ENCODE assay signal across 8 cellular contexts in genomic region chr1:198157847-198158765, GRCh38. TPM values are rescaled to one million over a fixed set of nuclear protein-coding genes. Genes with fewer than 3 reads are reported as not detected.
DNase-seq lines count a peak whose midpoint lies in the region; ATAC-seq, FAIRE-seq and TF ChIP-seq lines count a peak whose summit lies in the region.

No MANE protein-coding gene starts in this region.

- H3K27ac ChIP-seq in A549 (peak overlapping the region; percentile 94 to 97), OCI-LY3 (ENCODE audit: low read length) (peak overlapping the region; percentile 69), caudate nucleus (ENCODE audit: low read depth, low read length) (peak overlapping the region; percentile 96), lung (ENCODE audit: low read depth in 1 of 2, low read length in 1 of 2) (peak overlapping the region; percentile 98 to 100), transverse colon (peak overlapping the region; percentile 99 to 100 (median 100))

- H3K4me1 ChIP-seq in A549 (peaks cover 49% of the 10 kb centered on the region), OCI-LY3 (ENCODE audit: low read length) (peaks cover 29% of the 10 kb centered on the region), lung (ENCODE audit: control insufficient read depth in 2 of 2, insufficient read depth in 2 of 2, low read length in 2 of 2) (peaks cover 3 to 17% of the 10 kb centered on the region in 2 donors), transverse colon (peaks cover 18 to 49% (median 37%) of the 10 kb centered on the region in 4 donors)

- peak overlapping the region; percentile 83 for H3K9ac ChIP-seq in OCI-LY3 (ENCODE audit: low read length)

- CTCF ChIA-PET in A549 (lab: Yijun Ruan, JAX) = interaction anchor here (0.5 to 1.5 kb wide), 8 partner anchors 16 to 338 kb away, joined by 3 to 5 read pairs (median 3); no protein-coding TSS in a partner anchor

- FAIRE-seq in A549 (lab: Jason Lieb, UNC) = no peak

- H2AFZ ChIP-seq in OCI-LY3 (ENCODE audit: low read depth, low read length) = peak overlapping the region; percentile 80

- peaks cover 53% of the 10 kb centered on the region for H3K79me2 ChIP-seq in OCI-LY3 (ENCODE audit: low read length)

- TF ChIP-seq CTCF in A549 (IDR thresholded peaks at IDR 0.05) (no peak), GM06990 (IDR thresholded peaks at IDR 0.05; ENCODE audit: insufficient read depth, low read length, poor library complexity, severe bottlenecking) (no peak), OCI-LY3 (IDR thresholded peaks at IDR 0.05; ENCODE audit: low read depth, low read length) (no peak), lung (IDR thresholded peaks at IDR 0.05; ENCODE audit: control extremely low read depth, extremely low read depth) (no peak), transverse colon (IDR thresholded peaks at IDR 0.05) (no peak)

- H3K4me3 ChIP-seq in A549 = peak overlapping the region; percentile 96
- peak overlapping the region; percentile 88 for H3K4me3 ChIP-seq in GM06990 (replicated peaks; ENCODE audit: low read depth, low read length)
- H3K4me3 ChIP-seq in OCI-LY3 (ENCODE audit: low read length) = peak overlapping the region; percentile 86
- H3K4me3 ChIP-seq in lung = peak overlapping the region; percentile 94
- peak overlapping the region; percentile 82 to 100 (median 96) for H3K4me3 ChIP-seq in transverse colon

- TF ChIP-seq POLR2A in A549 (IDR thresholded peaks at IDR 0.05; ENCODE audit: low read length) (no peak), transverse colon (IDR thresholded peaks at IDR 0.05) (no peak)

- TF ChIP-seq RAD21 in A549 (conservative IDR thresholded peaks at IDR 0.05 in 1 of 2, IDR thresholded peaks at IDR 0.05 in 1 of 2) = no peak

- H3K36me3 ChIP-seq in GM06990 (ENCODE audit: control insufficient read depth, insufficient read depth, low read length) (no peaks in the 10 kb centered on the region), OCI-LY3 (replicated peaks; ENCODE audit: low read depth, low read length) (no peaks in the 10 kb centered on the region), lung (ENCODE audit: control insufficient read depth in 2 of 2, insufficient read depth in 2 of 2, low read length in 2 of 2) (no peaks in the 10 kb centered on the region), transverse colon (no peaks in the 10 kb centered on the region)

- H3K9me3 ChIP-seq in A549 = no peaks in the 10 kb centered on the region
- no peaks in the 10 kb centered on the region for H3K9me3 ChIP-seq in OCI-LY3 (ENCODE audit: insufficient read depth, low read length)
- no peaks in the 10 kb centered on the region for H3K9me3 ChIP-seq in lung (ENCODE audit: control insufficient read depth in 2 of 2, insufficient read depth in 1 of 2, low read length in 1 of 2)
- H3K9me3 ChIP-seq in transverse colon = no peaks in the 10 kb centered on the region

- ATAC-seq in A549 (peak; percentile 10; a peak in 4 of 6 replicates), lung (ENCODE audit: insufficient read depth, low FRiP score) (no peak), GM18873 (IDR thresholded peaks at IDR 0.05; ENCODE audit: low FRiP score, unreplicated experiment) (no peak)

- TF ChIP-seq EP300 in A549 (IDR thresholded peaks at IDR 0.05) (no peak), transverse colon (IDR thresholded peaks at IDR 0.05; ENCODE audit: low read depth) (no peak)

- no peaks in the 10 kb centered on the region for H3K27me3 ChIP-seq in GM06990 (replicated peaks; ENCODE audit: control insufficient read depth, insufficient read depth, low read length)
- no peaks in the 10 kb centered on the region for H3K27me3 ChIP-seq in OCI-LY3 (ENCODE audit: low read depth, low read length)
- H3K27me3 ChIP-seq in lung (ENCODE audit: control insufficient read depth, insufficient read depth) = no peaks in the 10 kb centered on the region
- no peaks in the 10 kb centered on the region for H3K27me3 ChIP-seq in transverse colon

- H4K20me1 ChIP-seq in OCI-LY3 (ENCODE audit: insufficient read depth, low read length) = peaks cover 3% of the 10 kb centered on the region; the same call in 1 of the 2 replicates

- DNase-seq in A549 (ENCODE audit: low read depth in 1 of 2, low spot score in 1 of 2) = peak in 1 of 2 experiments; percentile 12
- DNase-seq in GM06990 (ENCODE audit: extremely low read depth, insufficient read length) = no peak
- peak in 6 of 61 donors; percentile 2 to 48 (median 20) for DNase-seq in caudate nucleus (lab: John Stamatoyannopoulos, UW)
- DNase-seq in lung (ENCODE audit: low spot score) = no peak
- peak; percentile 14 for DNase-seq in transverse colon
- no peak for DNase-seq in COR-L47 (lab: John Stamatoyannopoulos, UW)

- in situ Hi-C loops in transverse colon (cut with MboI; ENCODE audit: low pct_ligation_motif_present in 1 of 4, low pct_unique_long_range_greater_than_20kb in 1 of 4, low sequenced_read_pairs in 3 of 4) = loop anchor here in 1 of 4 donors (25.0 kb wide), 1 partner anchor 529 kb away; no protein-coding TSS in a partner anchor

- intact Hi-C loops in transverse colon (cut with DNase I; ENCODE audit: low total_unique reads) = no loop called here

- H3K4me2 ChIP-seq in A549 (peak overlapping the region; percentile 99), OCI-LY3 (ENCODE audit: low read length) (peak overlapping the region; percentile 92)

- 12% methylated on average over 17 of the region's 17 CpGs for WGBS in A549 (ENCODE audit: missing lambda C conversion rate)
- 5% methylated on average over 17 of the region's 17 CpGs for WGBS in lung, 2 donors
- WGBS in transverse colon (ENCODE audit: low coverage in 1 of 2), 2 donors = 1 to 8% methylated on average over 12 to 17 of the region's 17 CpGs

- POLR2A ChIA-PET in A549 (lab: Yijun Ruan, JAX) = interaction anchor here (0.5 to 0.6 kb wide), 2 partner anchors 32 to 521 kb away, joined by 3 read pairs; no protein-coding TSS in a partner anchor

TF ChIP-seq in A549, 52 proteins besides CTCF, POLR2A, EP300 and RAD21:
- TF ChIP-seq RARB (CRISPR knock-in tag; IDR thresholded peaks at IDR 0.05) (no peak), MAZ (IDR thresholded peaks at IDR 0.05; ENCODE audit: borderline replicate concordance, low read depth, low read length) (no peak), HEYL (CRISPR knock-in tag; IDR thresholded peaks at IDR 0.05) (no peak), CEBPB (IDR thresholded peaks at IDR 0.05) (peak; percentile 81 to 89), MAFK (IDR thresholded peaks at IDR 0.05; ENCODE audit: partially characterized antibody) (no peak)

RNA-seq across cellular contexts. Expression of gene NEK7, which starts 1.3 kb away (rescaled TPM):
- 62.9 and 66.9 TPM in 2 replicates for polyA plus RNA-seq in A549 (2011; rRNA removed)
- 10.6 and 12.6 TPM in 2 replicates for polyA plus RNA-seq in A549 (2012; cell fraction: cytosol; rRNA removed)
- polyA plus RNA-seq in A549 (2012; cell fraction: nucleus; rRNA removed) = 5.6 and 6.7 TPM in 2 replicates
- polyA plus RNA-seq in A549 (2017; fragmentation: RNase III; extraction: RNeasy Plus Mini Kit Qiagen cat#74134 plus additional on column Dnase treatment) = 13.1 to 16.0 TPM (median 15.9 TPM) in 3 replicates
- 28.0 and 34.1 TPM in 2 replicates for polyA minus RNA-seq in A549 (2011; rRNA and poly(A)+ RNA removed)
- total RNA-seq in lung = 100 to 1,000 TPM in 1 of 2 donors, 10 to 100 TPM in 1; 95.2 to 132 TPM
- polyA plus RNA-seq in lung = 10 to 100 TPM; 23.9 to 33.2 TPM
- 10 to 100 TPM; 40.4 to 71.0 (median 57.6) TPM for total RNA-seq in transverse colon

Comparison
In these comparisons a context has a peak if more than half of its experiments do, and no peak if none do; other contexts are left out.
1. ATAC-seq: peak in A549 (2 of 2); none in lung (single experiment) and GM18873 (single experiment).
2. Peak in every context shown above with its lines, with median percentiles within 50 percentile points of each other: H3K27ac ChIP-seq and H3K4me3 ChIP-seq.